33 cellular contexts compared by ENCODE assay signal in the genomic region with DNA sequence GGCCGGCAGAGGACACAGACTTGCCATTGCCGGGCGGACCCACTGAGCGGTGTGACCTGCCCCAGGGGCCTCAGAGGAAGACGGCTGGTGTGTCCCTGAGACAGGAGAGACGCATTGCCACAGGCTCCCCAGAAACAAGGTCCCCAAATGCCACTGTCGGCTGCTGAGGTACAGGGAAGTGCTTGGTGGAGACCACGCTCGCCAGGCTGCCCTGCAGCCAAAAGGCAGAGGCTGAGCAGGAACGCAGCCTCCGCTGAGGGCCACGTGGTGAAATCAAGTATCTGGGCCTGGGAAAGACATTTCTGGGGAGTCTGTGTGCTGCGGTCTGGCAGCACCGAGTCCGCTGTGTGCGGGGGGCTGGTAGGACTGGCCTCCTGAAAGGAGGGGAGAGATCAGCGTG.
"Had no signal": no experiment of that assay in that cellular context is flagged by ENCODE, and none has a peak within 500 bp of the region (broad histone marks: within the 10 kb centered on the region; RNA-seq: fewer than 3 reads in every experiment).

No MANE protein-coding gene starts in this region.

- H3K9me3 Mint-ChIP-seq: activated CD4-positive, alpha-beta T cell treated with anti-CD3 and anti-CD28 coated beads, Interleukin-2, amount 10 ng/mL, durations not matched to agents 24 days and 14 days; activated naive CD4-positive, alpha-beta T cell treated with anti-CD3 and anti-CD28 coated beads for 36 hours; dendritic cell treated with granulocyte-macrophage colony-stimulating factor and Interleukin-4, amounts not matched to agents 40 ng/mL and 50 ng/mL, for 4 days had no signal

- H3K27me3 Mint-ChIP-seq: activated CD4-positive, alpha-beta T cell treated with anti-CD3 and anti-CD28 coated beads, Interleukin-2, amount 10 ng/mL, durations not matched to agents 24 days and 14 days; activated CD8-positive, alpha-beta memory T cell treated with anti-CD3 and anti-CD28 coated beads, Interleukin-2, amount 10 ng/mL, durations not matched to agents 7 days and 5 days; dendritic cell treated with granulocyte-macrophage colony-stimulating factor and Interleukin-4, amounts not matched to agents 40 ng/mL and 50 ng/mL, for 4 days had no signal

- DNase-seq: activated CD4-positive, alpha-beta memory T cell treated with anti-CD3 and anti-CD28 coated beads for 36 hours; activated CD4-positive, alpha-beta T cell treated with anti-CD3 and anti-CD28 coated beads for 36 hours; activated CD4-positive, alpha-beta T cell treated with anti-CD3 and anti-CD28 coated beads, Interleukin-2, amount 10 ng/mL, durations not matched to agents 24 days and 14 days; activated CD4-positive, CD25-positive, alpha-beta regulatory T cell; activated CD4-positive, CD25-positive, alpha-beta regulatory T cell treated with anti-CD3 and anti-CD28 coated beads, Interleukin-2, amount 50 U/mL, for 72 hours; activated CD8-positive, alpha-beta memory T cell treated with anti-CD3 and anti-CD28 coated beads, Interleukin-2, amount 10 ng/mL, durations not matched to agents 7 days and 5 days; activated CD8-positive, alpha-beta memory T cell treated with anti-CD3 and anti-CD28 coated beads, Interleukin-2, amount 50 U/mL, for 4 hours; activated CD8-positive, alpha-beta T cell treated with anti-CD3 and anti-CD28 coated beads, Interleukin-2, amount 10 ng/mL, durations not matched to agents 7 days and 5 days; activated effector memory CD4-positive, alpha-beta T cell treated with anti-CD3 and anti-CD28 coated beads, Interleukin-2, amount 50 U/mL, for 16 hours; activated naive CD4-positive, alpha-beta T cell treated with anti-CD3 and anti-CD28 coated beads for 36 hours; activated T-cell treated with anti-CD3 and anti-CD28 coated beads, Interleukin-2, amount 50 U/mL, for 1 hour; activated T-cell treated with anti-CD3 and anti-CD28 coated beads, Interleukin-2, amount 50 U/mL, for 48 hours; adrenal gland; amygdala; central memory CD4-positive, alpha-beta T cell; cerebellar nuclear complex; effector memory CD4-positive, alpha-beta T cell; esophagus squamous epithelium; foreskin melanocyte; T-helper 2 cell had no signal

- H3K4me3 Mint-ChIP-seq: activated CD4-positive, alpha-beta memory T cell treated with anti-CD3 and anti-CD28 coated beads for 36 hours; activated CD4-positive, alpha-beta T cell treated with anti-CD3 and anti-CD28 coated beads for 36 hours; activated CD4-positive, alpha-beta T cell treated with anti-CD3 and anti-CD28 coated beads, Interleukin-2, amount 10 ng/mL, durations not matched to agents 24 days and 14 days; activated CD8-positive, alpha-beta memory T cell treated with anti-CD3 and anti-CD28 coated beads, Interleukin-2, amount 10 ng/mL, durations not matched to agents 7 days and 5 days; activated CD8-positive, alpha-beta T cell treated with anti-CD3 and anti-CD28 coated beads, Interleukin-2, amount 10 ng/mL, durations not matched to agents 7 days and 5 days; activated naive CD4-positive, alpha-beta T cell treated with anti-CD3 and anti-CD28 coated beads for 36 hours; activated naive CD8-positive, alpha-beta T cell; activated T-helper 1 cell treated with anti-CD3 and anti-CD28 coated beads, Interleukin-12 subunit alpha, Interleukin-12 subunit beta, Interleukin-2, Interleukin-4 antibody, amounts not matched to agents 30 ng/mL and 10 ng/mL and 1 ng/mL, durations not matched to agents 14 hours and 24 hours and 36 hours; dendritic cell treated with granulocyte-macrophage colony-stimulating factor and Interleukin-4, amounts not matched to agents 40 ng/mL and 50 ng/mL, for 4 days had no signal

- H3K4me3 ChIP-seq: adrenal gland, ascending aorta, breast epithelium, cardiac muscle cell, coronary artery, dorsolateral prefrontal cortex, esophagus squamous epithelium, gastroesophageal sphincter had no signal

- H3K4me1 ChIP-seq: adrenal gland, ascending aorta, breast epithelium, esophagus squamous epithelium, gastroesophageal sphincter had no signal

- ATAC-seq: activated CD4-positive, alpha-beta T cell treated with anti-CD3 and anti-CD28 coated beads for 36 hours; activated CD8-positive, alpha-beta memory T cell treated with anti-CD3 and anti-CD28 coated beads, Interleukin-2, amount 10 ng/mL, durations not matched to agents 7 days and 5 days; activated CD8-positive, alpha-beta T cell treated with anti-CD3 and anti-CD28 coated beads, Interleukin-2, amount 10 ng/mL, durations not matched to agents 7 days and 5 days; gastroesophageal sphincter; SK-N-SH treated with all-trans-retinoic acid at 6 μM for 48 hours had no signal

- H3K27me3 ChIP-seq: adrenal gland, ascending aorta, cardiac muscle cell had no signal

- H3K36me3 Mint-ChIP-seq: activated CD4-positive, alpha-beta memory T cell treated with anti-CD3 and anti-CD28 coated beads for 36 hours; activated CD8-positive, alpha-beta memory T cell treated with anti-CD3 and anti-CD28 coated beads, Interleukin-2, amount 10 ng/mL, durations not matched to agents 7 days and 5 days; activated naive CD8-positive, alpha-beta T cell; brain had no signal

- H3K36me3 ChIP-seq: adrenal gland, ascending aorta, breast epithelium, cardiac muscle cell, esophagus squamous epithelium, gastroesophageal sphincter had no signal

- H3K27ac ChIP-seq: adrenal gland, ascending aorta, breast epithelium, cardiac muscle cell, coronary artery, dorsolateral prefrontal cortex, epithelial cell of prostate, esophagus squamous epithelium, gastroesophageal sphincter had no signal

- H3K9me3 ChIP-seq: adrenal gland, ascending aorta, breast epithelium, esophagus squamous epithelium, gastroesophageal sphincter had no signal

- H3K27ac Mint-ChIP-seq: activated CD4-positive, alpha-beta memory T cell treated with anti-CD3 and anti-CD28 coated beads for 36 hours; activated CD4-positive, alpha-beta T cell treated with anti-CD3 and anti-CD28 coated beads for 36 hours; activated CD4-positive, alpha-beta T cell treated with anti-CD3 and anti-CD28 coated beads, Interleukin-2, amount 10 ng/mL, durations not matched to agents 24 days and 14 days; activated CD8-positive, alpha-beta memory T cell treated with anti-CD3 and anti-CD28 coated beads, Interleukin-2, amount 10 ng/mL, durations not matched to agents 7 days and 5 days; activated CD8-positive, alpha-beta T cell treated with anti-CD3 and anti-CD28 coated beads, Interleukin-2, amount 10 ng/mL, durations not matched to agents 7 days and 5 days; activated naive CD4-positive, alpha-beta T cell treated with anti-CD3 and anti-CD28 coated beads for 36 hours; activated naive CD8-positive, alpha-beta T cell; activated T-helper 1 cell treated with anti-CD3 and anti-CD28 coated beads, Interleukin-12 subunit alpha, Interleukin-12 subunit beta, Interleukin-2, Interleukin-4 antibody, amounts not matched to agents 30 ng/mL and 10 ng/mL and 1 ng/mL, durations not matched to agents 14 hours and 24 hours and 36 hours; activated T-helper 2 cell treated with anti-CD3 and anti-CD28 coated beads, Interferon-gamma antibody, Interleukin-2, Interleukin-4, amounts not matched to agents 10 μg/mL and 5 μg/mL and 100 μg/mL, durations not matched to agents 14 hours and 24 hours and 36 hours; dendritic cell treated with granulocyte-macrophage colony-stimulating factor and Interleukin-4, amounts not matched to agents 40 ng/mL and 50 ng/mL, for 4 days had no signal

- H3K4me1 Mint-ChIP-seq: activated CD4-positive, alpha-beta T cell treated with anti-CD3 and anti-CD28 coated beads for 36 hours; activated CD4-positive, alpha-beta T cell treated with anti-CD3 and anti-CD28 coated beads, Interleukin-2, amount 10 ng/mL, durations not matched to agents 24 days and 14 days; activated CD8-positive, alpha-beta memory T cell treated with anti-CD3 and anti-CD28 coated beads, Interleukin-2, amount 10 ng/mL, durations not matched to agents 7 days and 5 days had no signal
